1 cellular context compared by ENCODE assay signal in the genomic region with DNA sequence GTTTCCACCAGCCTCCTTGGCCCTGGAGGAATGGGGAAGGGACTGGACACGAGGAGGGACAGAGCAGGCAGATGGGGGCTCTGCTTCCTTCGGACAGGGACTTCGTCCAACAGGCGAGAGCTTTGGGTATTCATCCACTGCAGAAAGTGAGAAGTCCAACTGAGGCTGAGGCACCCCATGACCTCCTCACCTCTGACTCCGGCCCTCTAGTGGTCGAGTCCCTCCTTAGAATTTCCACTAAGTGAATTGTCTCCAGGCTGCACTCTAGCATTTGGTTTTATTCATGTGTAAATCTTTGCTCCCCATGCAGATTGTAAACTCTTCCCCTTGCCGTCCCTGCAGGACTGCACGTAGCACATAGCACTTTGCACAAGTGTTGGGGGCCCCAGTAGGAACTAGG.
TF ChIP-seq lines count a peak whose summit lies in the region.

No MANE protein-coding gene starts in this region.

TF ChIP-seq in liver, 16 proteins besides CTCF, POLR2A, EP300 and RAD21 (continued from another document):
- TF ChIP-seq, protein P1, sequence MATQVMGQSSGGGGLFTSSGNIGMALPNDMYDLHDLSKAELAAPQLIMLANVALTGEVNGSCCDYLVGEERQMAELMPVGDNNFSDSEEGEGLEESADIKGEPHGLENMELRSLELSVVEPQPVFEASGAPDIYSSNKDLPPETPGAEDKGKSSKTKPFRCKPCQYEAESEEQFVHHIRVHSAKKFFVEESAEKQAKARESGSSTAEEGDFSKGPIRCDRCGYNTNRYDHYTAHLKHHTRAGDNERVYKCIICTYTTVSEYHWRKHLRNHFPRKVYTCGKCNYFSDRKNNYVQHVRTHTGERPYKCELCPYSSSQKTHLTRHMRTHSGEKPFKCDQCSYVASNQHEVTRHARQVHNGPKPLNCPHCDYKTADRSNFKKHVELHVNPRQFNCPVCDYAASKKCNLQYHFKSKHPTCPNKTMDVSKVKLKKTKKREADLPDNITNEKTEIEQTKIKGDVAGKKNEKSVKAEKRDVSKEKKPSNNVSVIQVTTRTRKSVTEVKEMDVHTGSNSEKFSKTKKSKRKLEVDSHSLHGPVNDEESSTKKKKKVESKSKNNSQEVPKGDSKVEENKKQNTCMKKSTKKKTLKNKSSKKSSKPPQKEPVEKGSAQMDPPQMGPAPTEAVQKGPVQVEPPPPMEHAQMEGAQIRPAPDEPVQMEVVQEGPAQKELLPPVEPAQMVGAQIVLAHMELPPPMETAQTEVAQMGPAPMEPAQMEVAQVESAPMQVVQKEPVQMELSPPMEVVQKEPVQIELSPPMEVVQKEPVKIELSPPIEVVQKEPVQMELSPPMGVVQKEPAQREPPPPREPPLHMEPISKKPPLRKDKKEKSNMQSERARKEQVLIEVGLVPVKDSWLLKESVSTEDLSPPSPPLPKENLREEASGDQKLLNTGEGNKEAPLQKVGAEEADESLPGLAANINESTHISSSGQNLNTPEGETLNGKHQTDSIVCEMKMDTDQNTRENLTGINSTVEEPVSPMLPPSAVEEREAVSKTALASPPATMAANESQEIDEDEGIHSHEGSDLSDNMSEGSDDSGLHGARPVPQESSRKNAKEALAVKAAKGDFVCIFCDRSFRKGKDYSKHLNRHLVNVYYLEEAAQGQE (IDR thresholded peaks at IDR 0.05): no peak
- TF ChIP-seq, protein P2, sequence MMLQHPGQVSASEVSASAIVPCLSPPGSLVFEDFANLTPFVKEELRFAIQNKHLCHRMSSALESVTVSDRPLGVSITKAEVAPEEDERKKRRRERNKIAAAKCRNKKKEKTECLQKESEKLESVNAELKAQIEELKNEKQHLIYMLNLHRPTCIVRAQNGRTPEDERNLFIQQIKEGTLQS (IDR thresholded peaks at IDR 0.05): no peak
- TF ChIP-seq EGR1 (IDR thresholded peaks at IDR 0.05; ENCODE audit: low read depth in 2 of 2): no peak
- TF ChIP-seq HNF4G (IDR thresholded peaks at IDR 0.05): no peak
- TF ChIP-seq, protein P3, sequence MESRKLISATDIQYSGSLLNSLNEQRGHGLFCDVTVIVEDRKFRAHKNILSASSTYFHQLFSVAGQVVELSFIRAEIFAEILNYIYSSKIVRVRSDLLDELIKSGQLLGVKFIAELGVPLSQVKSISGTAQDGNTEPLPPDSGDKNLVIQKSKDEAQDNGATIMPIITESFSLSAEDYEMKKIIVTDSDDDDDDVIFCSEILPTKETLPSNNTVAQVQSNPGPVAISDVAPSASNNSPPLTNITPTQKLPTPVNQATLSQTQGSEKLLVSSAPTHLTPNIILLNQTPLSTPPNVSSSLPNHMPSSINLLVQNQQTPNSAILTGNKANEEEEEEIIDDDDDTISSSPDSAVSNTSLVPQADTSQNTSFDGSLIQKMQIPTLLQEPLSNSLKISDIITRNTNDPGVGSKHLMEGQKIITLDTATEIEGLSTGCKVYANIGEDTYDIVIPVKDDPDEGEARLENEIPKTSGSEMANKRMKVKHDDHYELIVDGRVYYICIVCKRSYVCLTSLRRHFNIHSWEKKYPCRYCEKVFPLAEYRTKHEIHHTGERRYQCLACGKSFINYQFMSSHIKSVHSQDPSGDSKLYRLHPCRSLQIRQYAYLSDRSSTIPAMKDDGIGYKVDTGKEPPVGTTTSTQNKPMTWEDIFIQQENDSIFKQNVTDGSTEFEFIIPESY (IDR thresholded peaks at IDR 0.05): no peak
- no peak for TF ChIP-seq YY1 (IDR thresholded peaks at IDR 0.05)
- no peak for TF ChIP-seq FOXA2 (IDR thresholded peaks at IDR 0.05)
- TF ChIP-seq, protein P4, sequence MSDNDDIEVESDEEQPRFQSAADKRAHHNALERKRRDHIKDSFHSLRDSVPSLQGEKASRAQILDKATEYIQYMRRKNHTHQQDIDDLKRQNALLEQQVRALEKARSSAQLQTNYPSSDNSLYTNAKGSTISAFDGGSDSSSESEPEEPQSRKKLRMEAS (IDR thresholded peaks at IDR 0.05): no peak
